ENCODE assay signal across 20 cellular contexts in the genomic region with DNA sequence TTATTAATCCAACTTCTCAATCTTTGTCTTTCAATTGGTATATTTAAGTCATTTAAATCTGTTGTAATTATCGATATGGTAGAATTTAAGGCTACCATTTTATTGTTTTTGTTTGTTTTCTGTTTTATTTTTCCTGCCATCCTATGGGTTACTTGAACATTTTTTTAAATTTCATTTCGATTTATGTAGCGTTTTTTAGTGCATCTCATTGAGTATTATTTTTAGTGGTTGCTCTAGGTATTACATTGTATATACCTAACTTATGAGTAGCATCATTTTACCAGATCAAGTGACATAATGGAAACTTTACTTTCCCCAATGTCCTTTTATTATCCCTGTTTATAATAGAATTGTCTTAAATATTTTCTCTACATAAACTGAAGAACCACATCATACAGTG.
"Had no signal": no experiment of that assay in that cellular context is flagged by ENCODE, and none has a peak within 500 bp of the region (broad histone marks: within the 10 kb centered on the region; RNA-seq: fewer than 3 reads in every experiment).

No MANE protein-coding gene starts in this region.

- H3K4me1 Mint-ChIP-seq: natural killer cell; stimulated activated effector memory CD8-positive, alpha-beta T cell treated with anti-CD3 and anti-CD28 coated beads, Interleukin-12 subunit alpha, Interleukin-12 subunit beta, amount 100 ng/mL, for 72 hours had no signal

- H3K79me2 ChIP-seq: parathyroid adenoma had no signal

- H2AFZ ChIP-seq: parathyroid adenoma had no signal

- H3K9ac ChIP-seq: parathyroid adenoma had no signal

- H3K36me3 Mint-ChIP-seq: natural killer cell; stimulated activated effector memory CD8-positive, alpha-beta T cell treated with anti-CD3 and anti-CD28 coated beads, Interleukin-12 subunit alpha, Interleukin-12 subunit beta, amount 100 ng/mL, for 72 hours had no signal

- DNase-seq: dorsolateral prefrontal cortex; effector CD4-positive, alpha-beta T cell; foreskin melanocyte; head of caudate nucleus; left ventricle myocardium superior; lower lobe of right lung; natural killer cell; stimulated activated CD4-positive, alpha-beta T cell treated with anti-CD3 and anti-CD28 coated beads, Interleukin-2, amount 100 ng/mL, for 24 hours; stimulated activated CD4-positive, alpha-beta T cell treated with anti-CD3 and anti-CD28 coated beads, Interleukin-4, amount 100 ng/mL, for 24 hours; stimulated activated naive CD4-positive, alpha-beta T cell treated with Interleukin-2 at 50 U/mL for 16 hours; stomach; thyroid gland; trophoblast cell had no signal

- H3K9me3 ChIP-seq: esophagus muscularis mucosa, lower lobe of right lung, neutrophil, prostate gland, right atrium auricular region, stomach, thyroid gland had no signal

- H3K4me1 ChIP-seq: esophagus muscularis mucosa, lower lobe of right lung, parathyroid adenoma, prostate gland, right atrium auricular region, stomach, thyroid gland had no signal

- H3K27ac ChIP-seq: dorsolateral prefrontal cortex, esophagus muscularis mucosa, lower lobe of right lung, neutrophil, parathyroid adenoma, prostate gland, right atrium auricular region, stomach, thyroid gland had no signal

- H3K4me3 Mint-ChIP-seq: natural killer cell; stimulated activated effector memory CD8-positive, alpha-beta T cell treated with anti-CD3 and anti-CD28 coated beads, Interleukin-12 subunit alpha, Interleukin-12 subunit beta, amount 100 ng/mL, for 72 hours had no signal

- H3K27ac Mint-ChIP-seq: natural killer cell; stimulated activated effector memory CD8-positive, alpha-beta T cell treated with anti-CD3 and anti-CD28 coated beads, Interleukin-12 subunit alpha, Interleukin-12 subunit beta, amount 100 ng/mL, for 72 hours had no signal

- H3K27me3 ChIP-seq: dorsolateral prefrontal cortex, esophagus muscularis mucosa, right atrium auricular region, stomach, thyroid gland had no signal

- ATAC-seq: left ventricle myocardium superior; lower lobe of right lung; natural killer cell; sciatic nerve; stimulated activated effector memory CD8-positive, alpha-beta T cell treated with anti-CD3 and anti-CD28 coated beads, Interleukin-12 subunit alpha, Interleukin-12 subunit beta, amount 100 ng/mL, for 72 hours had no signal

- H3K36me3 ChIP-seq: esophagus muscularis mucosa, lower lobe of right lung, neutrophil, prostate gland, right atrium auricular region, stomach, thyroid gland had no signal

- H3K4me3 ChIP-seq: dorsolateral prefrontal cortex, esophagus muscularis mucosa, lower lobe of right lung, prostate gland, right atrium auricular region, stomach, thyroid gland had no signal
